18 cellular contexts compared by ENCODE assay signal in the genomic region with DNA sequence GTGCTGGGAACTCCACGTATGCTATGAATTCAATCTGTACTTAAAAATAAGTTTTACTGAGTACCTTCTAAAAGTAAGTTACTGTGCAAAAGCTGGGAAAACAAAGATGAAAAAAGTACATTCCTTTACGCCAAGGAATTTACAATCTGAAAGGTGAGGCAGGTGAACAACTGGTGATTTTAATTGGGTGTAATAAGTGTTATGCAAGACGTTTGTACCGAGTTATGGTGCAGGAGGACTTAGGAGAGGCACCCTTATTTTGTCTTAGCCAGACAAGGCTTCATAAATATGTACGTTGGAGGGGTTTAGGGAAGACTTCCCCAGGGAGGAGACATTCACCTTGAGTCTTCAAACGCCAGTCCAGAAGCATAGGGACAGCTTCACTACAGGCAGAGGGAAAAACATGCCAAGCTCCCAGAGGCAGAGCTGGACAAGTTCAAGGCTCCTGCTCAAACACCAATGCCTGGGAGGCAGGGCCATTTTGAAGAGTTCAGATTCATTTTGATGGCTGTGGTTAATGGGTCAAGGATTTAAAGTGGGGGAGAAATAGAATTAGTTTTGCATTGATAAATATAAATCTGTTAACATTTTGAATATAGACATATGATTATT. TPM values are rescaled to one million over a fixed set of nuclear protein-coding genes. Genes with fewer than 3 reads are reported as not detected.
DNase-seq lines count a peak whose midpoint lies in the region; ATAC-seq and TF ChIP-seq lines count a peak whose summit lies in the region.
"Had no signal": no experiment of that assay in that cellular context is flagged by ENCODE, and none has a peak within 500 bp of the region (broad histone marks: within the 10 kb centered on the region; RNA-seq: fewer than 3 reads in every experiment).

No MANE protein-coding gene starts in this region.

- H2BK120ac ChIP-seq in trophoblast cell (ENCODE audit: insufficient read depth, low read length, poor library complexity), result no peak overlapping the region

- TF ChIP-seq CTCF in Caco-2 (IDR thresholded peaks at IDR 0.05; ENCODE audit: insufficient read depth in 1 of 2, low read depth in 1 of 2, low read length in 1 of 2, severe bottlenecking in 1 of 2, unreplicated experiment in 1 of 2) (no peak), type B pancreatic cell (conservative IDR thresholded peaks at IDR 0.05) (no peak)

- no peak overlapping the region for H3K18ac ChIP-seq in trophoblast cell (ENCODE audit: low read length)

- CTCF ChIA-PET in Caco-2 (lab: Charles Lee), result no interaction called here

- H3K4ac ChIP-seq in trophoblast cell (ENCODE audit: low read depth, low read length), result no peak overlapping the region

- H3K4me1 ChIP-seq in Caco-2 (no peaks in the 10 kb centered on the region), trophoblast cell (ENCODE audit: control insufficient read depth in 1 of 2, insufficient read depth in 2 of 2, low read length in 2 of 2) (peaks cover 3 to 7% of the 10 kb centered on the region in 2 experiments)

- H2BK12ac ChIP-seq in trophoblast cell (ENCODE audit: low read length), result peak overlapping the region; percentile 15

- H3K27me3 Mint-ChIP-seq in Caco-2 (ENCODE audit: insufficient read depth, unreplicated experiment) (no peaks in the 10 kb centered on the region), type B pancreatic cell (no peaks in the 10 kb centered on the region)

- DNase-seq in Caco-2 (no peak), left colon (no peak), trophoblast cell (peak in 1 of 2 donors; percentile 7), type B pancreatic cell (ENCODE audit: extremely low spot score, unreplicated experiment) (no peak), dermis blood vessel endothelial cell (no peak), NCI-H146 (lab: John Stamatoyannopoulos, UW) (no peak), T-helper 1 cell (no peak)
- DNase-seq: Calu3; CD4-positive, alpha-beta memory T cell; DMS79 treated with DMSO at 0.1 percent for 48 hours; GF-D8; H9 had no signal

- no peak overlapping the region for H4K8ac ChIP-seq in trophoblast cell (ENCODE audit: low read depth, low read length)

- no TSS peak for BruUV-seq in Caco-2 (replicated peaks; lab: Mats Ljungman, UMichigan)

- H3K4me3 ChIP-seq in Caco-2 (ENCODE audit: low read depth, low read length) (no peak overlapping the region), trophoblast cell (ENCODE audit: low read depth, low read length) (no peak overlapping the region)
- H3K4me3 ChIP-seq: A549, BLaER1 had no signal

- POLR2A ChIA-PET in Caco-2 (lab: Charles Lee), result no interaction called here

- H3K9me3 Mint-ChIP-seq in Caco-2 (ENCODE audit: unreplicated experiment) (peaks cover 28% of the 10 kb centered on the region), type B pancreatic cell (peaks cover 14% of the 10 kb centered on the region)

- no peaks in the 10 kb centered on the region for H3K9me3 ChIP-seq in Caco-2
- no peaks in the 10 kb centered on the region for H3K9me3 ChIP-seq in trophoblast cell (ENCODE audit: insufficient read depth, low read depth, low read length)

- no peak overlapping the region for H2BK5ac ChIP-seq in trophoblast cell (ENCODE audit: low read depth, low read length, poor library complexity)

- H4K91ac ChIP-seq in trophoblast cell (ENCODE audit: low read depth, low read length), result no peak overlapping the region

- H3K36me3 Mint-ChIP-seq in Caco-2 (ENCODE audit: insufficient read depth, unreplicated experiment) (peaks cover 9% of the 10 kb centered on the region), type B pancreatic cell (no peaks in the 10 kb centered on the region)

- H3K4me1 Mint-ChIP-seq in Caco-2 (ENCODE audit: low read depth, unreplicated experiment), result peaks cover 8% of the 10 kb centered on the region
- H3K4me1 Mint-ChIP-seq in type B pancreatic cell (ENCODE audit: unreplicated experiment), result peaks cover 16% of the 10 kb centered on the region
- H3K4me1 Mint-ChIP-seq: H9 had no signal

- no peak overlapping the region for H2AK5ac ChIP-seq in trophoblast cell (ENCODE audit: low read length)

- H3K9ac ChIP-seq in trophoblast cell (ENCODE audit: low read length), result no peak overlapping the region
- H3K9ac ChIP-seq: BLaER1 had no signal

- H3K27me3 ChIP-seq in Caco-2 (replicated peaks; ENCODE audit: control insufficient read depth, insufficient read depth, low read length), result no peaks in the 10 kb centered on the region
- no peaks in the 10 kb centered on the region for H3K27me3 ChIP-seq in trophoblast cell (ENCODE audit: insufficient read depth, low read length)
- H3K27me3 ChIP-seq: BLaER1 had no signal

- no CpG with 5 or more reads among the region's 6 CpGs for WGBS in trophoblast cell (ENCODE audit: extremely low coverage, insufficient coverage, insufficient read length)

- intact Hi-C loops in Caco-2 (cut with micrococcal nuclease; ENCODE audit: unreplicated experiment) (no loop called here), left colon (cut with DNase I, micrococcal nuclease) (no loop called here)

- H4K12ac ChIP-seq in trophoblast cell (ENCODE audit: low read depth, low read length), result no peak overlapping the region

- H3K4me3 Mint-ChIP-seq in Caco-2 (ENCODE audit: unreplicated experiment), result no peak overlapping the region
- H3K4me3 Mint-ChIP-seq in type B pancreatic cell, result no peak overlapping the region
- H3K4me3 Mint-ChIP-seq: CD14-positive monocyte; CD4-positive, alpha-beta memory T cell; H9; IgD-negative memory B cell had no signal

- H3K14ac ChIP-seq in trophoblast cell (ENCODE audit: low read length), result no peak overlapping the region

- H3K27ac ChIP-seq in trophoblast cell (ENCODE audit: low read depth, low read length), result no peak overlapping the region
- H3K27ac ChIP-seq: 22Rv1, A549, BLaER1 had no signal

- H3K36me3 ChIP-seq in Caco-2 (ENCODE audit: control insufficient read depth, insufficient read depth, low read length) (no peaks in the 10 kb centered on the region), trophoblast cell (ENCODE audit: control insufficient read depth in 1 of 2, insufficient read depth in 2 of 2, low read length in 2 of 2) (no peaks in the 10 kb centered on the region)
- H3K36me3 ChIP-seq: BLaER1 had no signal

- H3K79me1 ChIP-seq in trophoblast cell (ENCODE audit: low read length), result peaks cover 6% of the 10 kb centered on the region

- H3K23ac ChIP-seq in trophoblast cell (ENCODE audit: low read length), result no peak overlapping the region

- H3K27ac Mint-ChIP-seq in Caco-2 (ENCODE audit: unreplicated experiment), result peak overlapping the region; percentile 60
- H3K27ac Mint-ChIP-seq in type B pancreatic cell, result peak overlapping the region; percentile 40
- H3K27ac Mint-ChIP-seq: CD4-positive, alpha-beta memory T cell; H9; IgD-negative memory B cell had no signal

- H3K4me2 ChIP-seq in trophoblast cell (ENCODE audit: low read length), result no peak overlapping the region
- H3K4me2 ChIP-seq: A549, BLaER1 had no signal

- H2AFZ ChIP-seq in trophoblast cell (ENCODE audit: insufficient read depth, low read length, poor library complexity), result no peak overlapping the region

- peaks cover 2% of the 10 kb centered on the region for H3K79me2 ChIP-seq in trophoblast cell (ENCODE audit: control insufficient read depth, insufficient read depth, low read length, poor library complexity)

- ATAC-seq in left colon, result peak; percentile 82
- ATAC-seq: A549, HepG2 had no signal

RNA-seq across cellular contexts. Expression of gene EDN1, which starts 13.7 kb away (rescaled TPM):
- total RNA-seq in Caco-2 (2022) (13.5 and 14.0 TPM in 2 replicates), left colon (10 to 100 TPM; 16.8 to 24.8 TPM), type B pancreatic cell (ENCODE audit: low replicate concordance) (8.9 and 20.3 TPM in 2 replicates), dermis blood vessel endothelial cell (247 and 438 TPM in 2 replicates)
- polyA plus RNA-seq in trophoblast cell (2013), result 22.0 and 23.3 TPM in 2 replicates
- polyA plus RNA-seq: CD4-positive, alpha-beta memory T cell; IgD-negative memory B cell had no signal
